ENCODE assay signal across 17 cellular contexts in the genomic region with DNA sequence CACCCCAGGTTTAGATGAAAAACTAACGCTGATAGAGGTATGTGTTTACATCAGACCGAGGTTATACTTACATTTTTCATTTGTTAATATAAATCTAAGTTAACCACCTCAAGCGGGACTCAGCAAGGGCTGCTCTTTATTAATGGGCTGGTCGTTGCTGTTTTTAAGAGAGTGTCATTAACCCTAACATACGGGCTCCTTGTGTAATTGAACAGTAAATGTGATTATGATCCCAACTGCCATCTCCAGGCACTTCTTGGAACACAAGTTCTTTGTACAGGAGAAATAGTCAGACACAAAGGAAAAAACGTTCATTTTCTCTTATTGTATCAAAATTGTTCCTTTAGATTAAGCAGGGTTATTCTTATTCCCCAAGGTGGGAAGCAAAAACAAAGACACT.
A peak's percentile ranks its signal among the peaks of the same experiment; 100 is the strongest.
DNase-seq lines count a peak whose midpoint lies in the region; ATAC-seq and TF ChIP-seq lines count a peak whose summit lies in the region.
"Had no signal": no experiment of that assay in that cellular context is flagged by ENCODE, and none has a peak within 500 bp of the region (broad histone marks: within the 10 kb centered on the region; RNA-seq: fewer than 3 reads in every experiment).

No MANE protein-coding gene starts in this region.

- no peak for TF ChIP-seq POLR2A in uterus (IDR thresholded peaks at IDR 0.05)

- H3K27ac ChIP-seq in right cardiac atrium (ENCODE audit: low read length) (no peak overlapping the region), SJSA1 (peak overlapping the region; percentile 40; the same call in 1 of the 2 replicates), uterus (peak overlapping the region; percentile 38 to 76)
- H3K27ac ChIP-seq: colonic mucosa, left lung had no signal

- no peak for TF ChIP-seq CTCF in uterus (IDR thresholded peaks at IDR 0.05)

- H3K4me3 ChIP-seq in right cardiac atrium (ENCODE audit: low read length), result no peak overlapping the region
- no peak overlapping the region for H3K4me3 ChIP-seq in SJSA1
- H3K4me3 ChIP-seq in uterus, result no peak overlapping the region
- H3K4me3 ChIP-seq: colonic mucosa, left lung had no signal

- no peaks in the 10 kb centered on the region for H3K36me3 ChIP-seq in SJSA1
- H3K36me3 ChIP-seq in uterus, result no peaks in the 10 kb centered on the region
- H3K36me3 ChIP-seq: colonic mucosa, left lung had no signal

- no peaks in the 10 kb centered on the region for H3K4me1 ChIP-seq in right cardiac atrium (ENCODE audit: control insufficient read depth, insufficient read depth, low read length)
- H3K4me1 ChIP-seq in SJSA1 (replicated peaks), result peaks cover 33% of the 10 kb centered on the region
- H3K4me1 ChIP-seq in uterus, result no peaks in the 10 kb centered on the region

- intact Hi-C loops in Right ventricle myocardium superior (cut with DNase I) (loop anchor here (10.0 kb wide), 1 partner anchor 83 kb away; no protein-coding TSS in a partner anchor), right cardiac atrium (cut with DNase I) (loop anchor here in 1 of 4 donors (10.0 kb wide), 1 partner anchor 93 kb away; the partner anchor contains the start of gene RASL11B), uterus (cut with DNase I; ENCODE audit: low total_unique reads) (no loop called here)

- ATAC-seq in Right ventricle myocardium superior (ENCODE audit: poor library complexity), result peak; percentile 42
- ATAC-seq in right cardiac atrium, result no peak
- no peak for ATAC-seq in HG03571 (IDR thresholded peaks at IDR 0.05; ENCODE audit: unreplicated experiment)
- ATAC-seq in HG03175 (IDR thresholded peaks at IDR 0.05; ENCODE audit: unreplicated experiment), result no peak
- ATAC-seq in HG02852 (IDR thresholded peaks at IDR 0.05; ENCODE audit: unreplicated experiment), result no peak
- ATAC-seq: activated naive CD8-positive, alpha-beta T cell treated with anti-CD3 and anti-CD28 coated beads, Interleukin-2, amount 50 U/mL, for 24 hours; left lung; naive thymus-derived CD8-positive, alpha-beta T cell had no signal

- H3K27me3 ChIP-seq in right cardiac atrium (ENCODE audit: control insufficient read depth, insufficient read depth) (no peaks in the 10 kb centered on the region), SJSA1 (replicated peaks) (no peaks in the 10 kb centered on the region), uterus (no peaks in the 10 kb centered on the region)
- H3K27me3 ChIP-seq: colonic mucosa, left lung had no signal

- no peak for DNase-seq in Right ventricle myocardium superior
- DNase-seq in right cardiac atrium, result no peak
- DNase-seq in SJSA1 (ENCODE audit: low read depth in 1 of 2, low spot score in 2 of 2), result peak in 1 of 2 experiments; percentile 15
- peak; percentile 18 for DNase-seq in iris pigment epithelial cell (ENCODE audit: low read depth)
- no peak for DNase-seq in uterus
- DNase-seq: activated CD4-positive, alpha-beta T cell treated with anti-CD3 and anti-CD28 coated beads, Interleukin-2, amount 10 ng/mL, durations not matched to agents 7 days and 5 days; activated naive CD8-positive, alpha-beta T cell treated with anti-CD3 and anti-CD28 coated beads, Interleukin-2, amount 50 U/mL, for 24 hours; activated T-cell treated with anti-CD3 and anti-CD28 coated beads, Interleukin-2, amount 50 U/mL, for 1 hour; Caco-2; left lung; naive thymus-derived CD8-positive, alpha-beta T cell; NK-92 treated with Interleukin-12 subunit alpha and Interleukin-12 subunit beta, amount 100 ng/mL, for 24 hours; stimulated activated naive CD4-positive, alpha-beta T cell had no signal

- H3K9me3 ChIP-seq in right cardiac atrium (ENCODE audit: control insufficient read depth, low read length) (no peaks in the 10 kb centered on the region), SJSA1 (replicated peaks) (no peaks in the 10 kb centered on the region), uterus (no peaks in the 10 kb centered on the region)
- H3K9me3 ChIP-seq: Caco-2, colonic mucosa, left lung had no signal

- 44% methylated on average over 6 of the region's 6 CpGs for WGBS in right cardiac atrium
